1 cellular context compared by ENCODE assay signal in genomic region chr15:76964157-76964556, GRCh38.
TF ChIP-seq lines count a peak whose summit lies in the region.

No MANE protein-coding gene starts in this region.

TF ChIP-seq in HEK293, 187 proteins besides CTCF, POLR2A, EP300 and RAD21 (continued from another document):
- TF ChIP-seq ZNF398 (tag by site-specific recombination; IDR thresholded peaks at IDR 0.05), result peak; percentile 43; the same call in 1 of the 2 replicates
- no peak for TF ChIP-seq OVOL3 (tag by site-specific recombination; IDR thresholded peaks at IDR 0.05)
- TF ChIP-seq ZBTB20 (tag by site-specific recombination; IDR thresholded peaks at IDR 0.05), result 0 out of 2 replicates have a peak, but pooled peaks have one; percentile 2
- TF ChIP-seq PRDM6 (tag by site-specific recombination; IDR thresholded peaks at IDR 0.05), result peak; percentile 52; the same call in 1 of the 2 replicates
- peak; percentile 81 for TF ChIP-seq ZNF362 (tag by site-specific recombination; IDR thresholded peaks at IDR 0.05)
- TF ChIP-seq ZNF660 (tag by site-specific recombination; IDR thresholded peaks at IDR 0.05), result 0 out of 2 replicates have a peak, but pooled peaks have one; percentile 51
